Comparison of ENCODE assay signal across 10 cellular contexts in the genomic region with DNA sequence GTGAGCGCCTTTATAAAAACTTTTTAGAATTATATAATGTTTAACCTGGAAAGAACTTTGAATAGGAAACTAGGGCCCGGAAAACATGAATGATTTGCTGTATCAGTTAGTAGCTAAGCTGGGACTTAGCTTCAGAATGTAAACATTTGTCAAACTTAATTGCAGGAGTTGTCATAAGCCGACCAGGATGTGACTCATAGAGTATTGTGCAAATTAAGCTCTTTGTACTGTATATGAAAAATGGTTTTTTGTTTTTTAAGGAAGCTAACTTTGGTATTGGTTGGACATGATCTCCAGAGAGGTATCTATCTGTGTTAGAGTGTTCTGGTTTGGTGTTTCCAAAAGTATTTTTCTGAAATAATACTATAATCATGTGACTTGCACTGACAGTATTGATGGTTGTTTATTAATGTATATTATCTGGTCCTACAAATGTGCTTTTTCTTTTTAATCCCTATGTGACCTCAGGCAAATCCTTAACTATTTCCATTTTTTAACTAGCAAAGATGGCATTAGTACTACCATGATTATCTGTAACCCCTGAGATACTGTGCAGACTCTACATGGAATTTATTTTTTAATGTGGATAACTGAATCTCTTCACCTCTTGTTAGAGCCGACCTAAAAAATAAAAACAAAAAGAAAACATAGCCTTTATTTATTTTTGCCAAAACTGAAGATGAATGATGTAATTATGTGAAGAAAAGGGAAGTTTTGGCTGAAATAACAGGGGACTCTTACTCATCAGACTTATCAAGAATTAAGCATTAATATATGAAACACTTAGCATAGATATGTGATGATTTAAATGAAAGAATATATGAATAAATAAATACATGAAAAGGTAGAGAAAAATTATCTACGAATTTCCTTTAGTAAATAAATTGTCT. TPM values are rescaled to one million over a fixed set of nuclear protein-coding genes. Genes with fewer than 3 reads are reported as not detected.
DNase-seq lines count a peak whose midpoint lies in the region; ATAC-seq and TF ChIP-seq lines count a peak whose summit lies in the region.
"Had no signal": no experiment of that assay in that cellular context is flagged by ENCODE, and none has a peak within 500 bp of the region (broad histone marks: within the 10 kb centered on the region; RNA-seq: fewer than 3 reads in every experiment).

No MANE protein-coding gene starts in this region.

- no peaks in the 10 kb centered on the region for H3K27me3 Mint-ChIP-seq in activated T-cell treated with anti-CD3 and anti-CD28 coated beads, Interleukin-2, amount 50 U/mL, for 4 hours (ENCODE audit: low read depth)

- peak overlapping the region; percentile 64 for H3K27ac Mint-ChIP-seq in stimulated activated effector memory CD8-positive, alpha-beta T cell treated with anti-CD3 and anti-CD28 coated beads, Interleukin-12 subunit alpha, Interleukin-12 subunit beta, amount 100 ng/mL, for 72 hours

- DNase-seq in activated T-cell treated with anti-CD3 and anti-CD28 coated beads, Interleukin-2, amount 50 U/mL, for 4 hours, result no peak
- no peak for DNase-seq in activated T-cell treated with anti-CD3 and anti-CD28 coated beads, Interleukin-2, amount 50 U/mL, for 1 hour
- DNase-seq in RKO (ENCODE audit: low spot score) (peak; percentile 77), fibroblast of mammary gland (ENCODE audit: low read depth) (peak; percentile 77), NAMALWA (ENCODE audit: low spot score) (no peak), medulla oblongata (ENCODE audit: extremely low spot score) (no peak)
- no peak for DNase-seq in stimulated activated effector memory CD8-positive, alpha-beta T cell treated with anti-CD3 and anti-CD28 coated beads, Interleukin-12 subunit alpha, Interleukin-12 subunit beta, amount 100 ng/mL, for 72 hours (ENCODE audit: low spot score in 2 of 2)
- DNase-seq: activated CD4-positive, CD25-positive, alpha-beta regulatory T cell; stimulated activated CD4-positive, alpha-beta T cell treated with anti-CD3 and anti-CD28 coated beads, Interleukin-2, amount 100 ng/mL, for 24 hours had no signal

- TF ChIP-seq CTCF in fibroblast of mammary gland (conservative IDR thresholded peaks at IDR 0.05; ENCODE audit: control insufficient read depth, insufficient read depth, low read depth, low read length), result no peak

- peak; percentile 23 to 52 for ATAC-seq in activated T-cell treated with anti-CD3 and anti-CD28 coated beads, Interleukin-2, amount 50 U/mL, for 4 hours
- ATAC-seq in stimulated activated effector memory CD8-positive, alpha-beta T cell treated with anti-CD3 and anti-CD28 coated beads, Interleukin-12 subunit alpha, Interleukin-12 subunit beta, amount 100 ng/mL, for 72 hours, result peak; percentile 51
- ATAC-seq in GM18868 (IDR thresholded peaks at IDR 0.05; ENCODE audit: unreplicated experiment), result no peak

- H3K9me3 Mint-ChIP-seq in activated T-cell treated with anti-CD3 and anti-CD28 coated beads, Interleukin-2, amount 50 U/mL, for 4 hours, result no peaks in the 10 kb centered on the region
- no peaks in the 10 kb centered on the region for H3K9me3 Mint-ChIP-seq in stimulated activated effector memory CD8-positive, alpha-beta T cell treated with anti-CD3 and anti-CD28 coated beads, Interleukin-12 subunit alpha, Interleukin-12 subunit beta, amount 100 ng/mL, for 72 hours

- peaks cover 39% of the 10 kb centered on the region for H3K4me1 Mint-ChIP-seq in activated T-cell treated with anti-CD3 and anti-CD28 coated beads, Interleukin-2, amount 50 U/mL, for 4 hours (ENCODE audit: low read depth)
- H3K4me1 Mint-ChIP-seq in stimulated activated effector memory CD8-positive, alpha-beta T cell treated with anti-CD3 and anti-CD28 coated beads, Interleukin-12 subunit alpha, Interleukin-12 subunit beta, amount 100 ng/mL, for 72 hours, result peaks cover 31% of the 10 kb centered on the region

- peaks cover 31% of the 10 kb centered on the region for H3K36me3 Mint-ChIP-seq in activated T-cell treated with anti-CD3 and anti-CD28 coated beads, Interleukin-2, amount 50 U/mL, for 4 hours (ENCODE audit: insufficient read depth)
- H3K36me3 Mint-ChIP-seq in stimulated activated effector memory CD8-positive, alpha-beta T cell treated with anti-CD3 and anti-CD28 coated beads, Interleukin-12 subunit alpha, Interleukin-12 subunit beta, amount 100 ng/mL, for 72 hours, result peaks cover 42% of the 10 kb centered on the region

- H3K4me3 ChIP-seq in fibroblast of mammary gland (ENCODE audit: control insufficient read depth, low read depth, low read length), result no peak overlapping the region

- no peak overlapping the region for H3K4me3 Mint-ChIP-seq in activated T-cell treated with anti-CD3 and anti-CD28 coated beads, Interleukin-2, amount 50 U/mL, for 4 hours
- no peak overlapping the region for H3K4me3 Mint-ChIP-seq in stimulated activated effector memory CD8-positive, alpha-beta T cell treated with anti-CD3 and anti-CD28 coated beads, Interleukin-12 subunit alpha, Interleukin-12 subunit beta, amount 100 ng/mL, for 72 hours

RNA-seq across cellular contexts. Expression of gene YIPF4, which starts 11.7 kb away (rescaled TPM):
- total RNA-seq in activated T-cell treated with anti-CD3 and anti-CD28 coated beads, Interleukin-2, amount 50 U/mL, for 4 hours, result 10 to 100 TPM; 36.2 to 37.0 (median 36.6) TPM

RNA-seq across cellular contexts. Expression of gene NLRC4, which starts 24.7 kb away (rescaled TPM):
- total RNA-seq in activated T-cell treated with anti-CD3 and anti-CD28 coated beads, Interleukin-2, amount 50 U/mL, for 4 hours, result not detected

Comparison
In these comparisons a context has a peak if more than half of its experiments do, and no peak if none do; other contexts are left out.
1. DNase-seq: peak in RKO (single experiment) and fibroblast of mammary gland (single experiment); none in activated T-cell treated with anti-CD3 and anti-CD28 coated beads, Interleukin-2, amount 50 U/mL, for 4 hours (single experiment), activated T-cell treated with anti-CD3 and anti-CD28 coated beads, Interleukin-2, amount 50 U/mL, for 1 hour (single experiment), stimulated activated effector memory CD8-positive, alpha-beta T cell treated with anti-CD3 and anti-CD28 coated beads, Interleukin-12 subunit alpha, Interleukin-12 subunit beta, amount 100 ng/mL, for 72 hours (0 of 2), NAMALWA (single experiment) and medulla oblongata (single experiment).